ENCODE assay signal across 15 cellular contexts in genomic region chr5:79555418-79555817, GRCh38. TPM values are rescaled to one million over a fixed set of nuclear protein-coding genes. Genes with fewer than 3 reads are reported as not detected.
A peak's percentile ranks its signal among the peaks of the same experiment; 100 is the strongest.
DNase-seq lines count a peak whose midpoint lies in the region; ATAC-seq and TF ChIP-seq lines count a peak whose summit lies in the region.
"Had no signal": no experiment of that assay in that cellular context is flagged by ENCODE, and none has a peak within 500 bp of the region (broad histone marks: within the 10 kb centered on the region; RNA-seq: fewer than 3 reads in every experiment).

No MANE protein-coding gene starts in this region.

- no peaks in the 10 kb centered on the region for H3K9me2 ChIP-seq in MM.1S (replicated peaks; ENCODE audit: insufficient read depth, low read length)

- no peak overlapping the region for H3K27ac ChIP-seq in right atrium auricular region
- no peak overlapping the region for H3K27ac ChIP-seq in MM.1S (ENCODE audit: low read length)
- H3K27ac ChIP-seq in smooth muscle cell (ENCODE audit: low read depth), result no peak overlapping the region
- H3K27ac ChIP-seq in testis, result no peak overlapping the region
- H3K27ac ChIP-seq: PC-9, RWPE1, SJSA1 had no signal

- H3K36me3 Mint-ChIP-seq in mesothelial cell of epicardium, result no peaks in the 10 kb centered on the region
- H3K36me3 Mint-ChIP-seq: CD4-positive, CD25-positive, alpha-beta regulatory T cell had no signal

- H3K9ac ChIP-seq in MM.1S (ENCODE audit: low read length) (no peak overlapping the region), smooth muscle cell (ENCODE audit: low read depth) (no peak overlapping the region)

- peaks cover 29% of the 10 kb centered on the region for H3K4me1 Mint-ChIP-seq in mesothelial cell of epicardium

- peaks cover 13% of the 10 kb centered on the region for H3K9me3 Mint-ChIP-seq in mesothelial cell of epicardium
- H3K9me3 Mint-ChIP-seq: H9 had no signal

- no peaks in the 10 kb centered on the region for H4K20me1 ChIP-seq in MM.1S (ENCODE audit: insufficient read depth, low read length)
- H4K20me1 ChIP-seq in smooth muscle cell (ENCODE audit: low read depth), result no peaks in the 10 kb centered on the region

- no peak overlapping the region for H3K4me3 ChIP-seq in right atrium auricular region
- peak overlapping the region; percentile 2 for H3K4me3 ChIP-seq in MM.1S (ENCODE audit: low read length)
- H3K4me3 ChIP-seq in smooth muscle cell, result peak overlapping the region; percentile 37
- H3K4me3 ChIP-seq in testis, result no peak overlapping the region
- H3K4me3 ChIP-seq: PC-9, SJSA1 had no signal

- ATAC-seq in Right ventricle myocardium inferior (peak; percentile 65), HG03280 (IDR thresholded peaks at IDR 0.05; ENCODE audit: unreplicated experiment) (no peak)

- TF ChIP-seq CTCF in right atrium auricular region (IDR thresholded peaks at IDR 0.05) (no peak), MM.1S (IDR thresholded peaks at IDR 0.05; ENCODE audit: low read length) (no peak), mesothelial cell of epicardium (IDR thresholded peaks at IDR 0.05; ENCODE audit: unreplicated experiment) (no peak), smooth muscle cell (IDR thresholded peaks at IDR 0.05; ENCODE audit: borderline replicate concordance, insufficient read depth, poor library complexity, severe bottlenecking) (no peak), testis (IDR thresholded peaks at IDR 0.05) (no peak)

- DNase-seq in Right ventricle myocardium inferior (ENCODE audit: missing footprints) (no peak), right atrium auricular region (ENCODE audit: low spot score) (no peak), MM.1S (no peak), mesothelial cell of epicardium (ENCODE audit: low spot score in 2 of 2, unreplicated experiment in 2 of 2) (no peak), smooth muscle cell (lab: John Stamatoyannopoulos, UW; ENCODE audit: unreplicated experiment) (no peak), testis (no peak)
- DNase-seq in activated CD8-positive, alpha-beta memory T cell treated with anti-CD3 and anti-CD28 coated beads, Interleukin-2, amount 50 U/mL, for 48 hours, result no peak
- DNase-seq: DMS 273 treated with DMSO at 0.1 percent for 48 hours had no signal

- no peaks in the 10 kb centered on the region for H3K79me2 ChIP-seq in MM.1S (ENCODE audit: low read length)
- H3K79me2 ChIP-seq in smooth muscle cell (ENCODE audit: low read depth), result no peaks in the 10 kb centered on the region

- H3K4me3 Mint-ChIP-seq in mesothelial cell of epicardium, result no peak overlapping the region
- H3K4me3 Mint-ChIP-seq: B cell; CD4-positive, CD25-positive, alpha-beta regulatory T cell; H9 had no signal

- WGBS in smooth muscle cell (ENCODE audit: low lambda C conversion rate), result 63% methylated on average over 3 of the region's 3 CpGs
- WGBS in testis, 2 donors, result 61 to 66% methylated on average over 3 of the region's 3 CpGs

- H3K36me3 ChIP-seq in right atrium auricular region (no peaks in the 10 kb centered on the region), MM.1S (replicated peaks; ENCODE audit: insufficient read depth, low read length) (no peaks in the 10 kb centered on the region), smooth muscle cell (ENCODE audit: low read depth) (no peaks in the 10 kb centered on the region), testis (ENCODE audit: low read depth, missing control alignments) (no peaks in the 10 kb centered on the region)
- H3K36me3 ChIP-seq: SJSA1 had no signal

- H3K27me3 ChIP-seq in right atrium auricular region (no peaks in the 10 kb centered on the region), MM.1S (replicated peaks; ENCODE audit: insufficient read depth, low read length) (no peaks in the 10 kb centered on the region), smooth muscle cell (ENCODE audit: low read depth) (no peaks in the 10 kb centered on the region), testis (no peaks in the 10 kb centered on the region)
- H3K27me3 ChIP-seq: SJSA1 had no signal

- H3F3A ChIP-seq in MM.1S (ENCODE audit: insufficient read depth, low read length), result no peaks in the 10 kb centered on the region
- no peaks in the 10 kb centered on the region for H3F3A ChIP-seq in smooth muscle cell (ENCODE audit: low read depth)

- no peaks in the 10 kb centered on the region for H3K27me3 Mint-ChIP-seq in mesothelial cell of epicardium (ENCODE audit: low read depth)
- H3K27me3 Mint-ChIP-seq: B cell had no signal

- H2AFZ ChIP-seq in MM.1S (ENCODE audit: low read length) (peak overlapping the region; percentile 9; the same call in 1 of the 2 replicates), smooth muscle cell (ENCODE audit: low read depth) (peak overlapping the region; percentile 37)
- H2AFZ ChIP-seq: PC-9 had no signal

- H3K27ac Mint-ChIP-seq in mesothelial cell of epicardium, result peak overlapping the region; percentile 77
- H3K27ac Mint-ChIP-seq: B cell; CD4-positive, CD25-positive, alpha-beta regulatory T cell had no signal

- H3K4me2 ChIP-seq in MM.1S (ENCODE audit: low read depth, low read length) (peak overlapping the region; percentile 49; the same call in 1 of the 2 replicates), smooth muscle cell (peak overlapping the region; percentile 77)
- H3K4me2 ChIP-seq: PC-9 had no signal

- H3K4me1 ChIP-seq in right atrium auricular region, result no peaks in the 10 kb centered on the region
- H3K4me1 ChIP-seq in MM.1S (ENCODE audit: low read length), result peaks cover 8% of the 10 kb centered on the region
- H3K4me1 ChIP-seq in smooth muscle cell (ENCODE audit: low read depth), result no peaks in the 10 kb centered on the region
- H3K4me1 ChIP-seq in testis, result no peaks in the 10 kb centered on the region
- H3K4me1 ChIP-seq: SJSA1 had no signal

- TF ChIP-seq POLR2A in testis (IDR thresholded peaks at IDR 0.05), result no peak

- H3K9me3 ChIP-seq in right atrium auricular region, result no peaks in the 10 kb centered on the region
- no peaks in the 10 kb centered on the region for H3K9me3 ChIP-seq in MM.1S (replicated peaks; ENCODE audit: insufficient read depth, low read length)
- H3K9me3 ChIP-seq in smooth muscle cell (replicated peaks; ENCODE audit: low read depth), result no peaks in the 10 kb centered on the region
- no peaks in the 10 kb centered on the region for H3K9me3 ChIP-seq in testis
- H3K9me3 ChIP-seq: SJSA1 had no signal

- intact Hi-C loops in Right ventricle myocardium inferior (cut with DNase I), result no loop called here
- intact Hi-C loops in testis (cut with DNase I; ENCODE audit: low total_unique reads), result no loop called here

RNA-seq across cellular contexts. Expression of gene HOMER1, which starts 41.5 kb away (rescaled TPM):
- total RNA-seq in Right ventricle myocardium inferior, result 51.6 TPM
- 10 to 100 TPM; 30.1 to 31.4 TPM for total RNA-seq in right atrium auricular region
- total RNA-seq in mesothelial cell of epicardium, result 21.4 to 22.2 TPM (median 21.6 TPM) in 3 replicates
- 12.7 and 14.9 TPM in 2 replicates for total RNA-seq in smooth muscle cell
- polyA plus RNA-seq in smooth muscle cell, result 4.4 and 7.2 TPM in 2 replicates
- total RNA-seq in testis, result 10 to 100 TPM; 20.4 to 23.0 TPM
- 5.7 TPM for polyA plus RNA-seq in testis (ENCODE audit: insufficient read depth, low read depth, low replicate concordance)

RNA-seq across cellular contexts. Expression of gene TENT2, which starts 56.8 kb away (rescaled TPM):
- total RNA-seq in Right ventricle myocardium inferior (25.0 TPM), right atrium auricular region (10 to 100 TPM; 18.2 to 21.3 TPM), mesothelial cell of epicardium (93.4 to 96.0 TPM (median 95.7 TPM) in 3 replicates), smooth muscle cell (47.2 and 68.5 TPM in 2 replicates), testis (100 to 1,000 TPM in 1 of 2 donors, 10 to 100 TPM in 1; 99.8 to 119 TPM)
- polyA plus RNA-seq in smooth muscle cell (18.9 and 22.4 TPM in 2 replicates), testis (ENCODE audit: insufficient read depth, low read depth, low replicate concordance) (40.6 TPM)

Comparison
In these comparisons a context has a peak if more than half of its experiments do, and no peak if none do; other contexts are left out.
1. H3K4me3 ChIP-seq: peak in MM.1S (single experiment) and smooth muscle cell (single experiment); none in right atrium auricular region (0 of 2) and testis (0 of 2).